In genomic region chr20:50504231-50504823, GRCh38 we compare ENCODE assay signal across 11 cellular contexts. TPM values are rescaled to one million over a fixed set of nuclear protein-coding genes. Genes with fewer than 3 reads are reported as not detected.
DNase-seq lines count a peak whose midpoint lies in the region; FAIRE-seq and TF ChIP-seq lines count a peak whose summit lies in the region.
"Had no signal": no experiment of that assay in that cellular context is flagged by ENCODE, and none has a peak within 500 bp of the region (broad histone marks: within the 10 kb centered on the region; RNA-seq: fewer than 3 reads in every experiment).

No MANE protein-coding gene starts in this region.

- no peaks in the 10 kb centered on the region for H4K20me1 ChIP-seq in fibroblast of lung (ENCODE audit: control insufficient read depth, extremely low read depth, insufficient read depth, low read length)

- H3K79me2 ChIP-seq in fibroblast of lung (ENCODE audit: control insufficient read depth, insufficient read depth, low read length), result no peaks in the 10 kb centered on the region

- TF ChIP-seq CTCF in D721Med (IDR thresholded peaks at IDR 0.05; ENCODE audit: insufficient read depth, missing control alignments) (peak; percentile 41), fibroblast of lung (conservative IDR thresholded peaks at IDR 0.05 in 1 of 2, IDR thresholded peaks at IDR 0.05 in 1 of 2; ENCODE audit: low read depth in 1 of 2, low read length in 2 of 2) (no peak), ovary (IDR thresholded peaks at IDR 0.05) (no peak)

- POLR2A ChIA-PET in activated CD4-positive, alpha-beta memory T cell treated with anti-CD3 and anti-CD28 coated beads, Interleukin-2, amount 10 ng/mL, durations not matched to agents 7 days and 5 days (lab: Charles Lee), result no interaction called here

- 64 to 66% (median 65%) methylated on average over 4 of the region's 4 CpGs for whole genome bisulfite sequencing in ovary, 3 donors

- no peaks in the 10 kb centered on the region for H3K36me3 Mint-ChIP-seq in activated CD4-positive, alpha-beta memory T cell treated with anti-CD3 and anti-CD28 coated beads, Interleukin-2, amount 10 ng/mL, durations not matched to agents 7 days and 5 days (ENCODE audit: low read depth)

- peak overlapping the region; percentile 34 for H3K27ac ChIP-seq in fibroblast of lung (ENCODE audit: insufficient read depth, low read length)
- H3K27ac ChIP-seq in ovary, result peak overlapping the region; percentile 17 to 23

- intact Hi-C loops in ovary (cut with DNase I), result loop anchor here in 1 of 4 donors (5.0 kb wide), 1 partner anchor 68 kb away; no protein-coding TSS in a partner anchor

- no peak for TF ChIP-seq POLR2A in ovary (IDR thresholded peaks at IDR 0.05)

- peak overlapping the region; percentile 52 for H2AFZ ChIP-seq in fibroblast of lung (ENCODE audit: low read length)

- CTCF ChIA-PET in activated CD4-positive, alpha-beta memory T cell treated with anti-CD3 and anti-CD28 coated beads, Interleukin-2, amount 10 ng/mL, durations not matched to agents 7 days and 5 days (lab: Charles Lee), result interaction anchor here (0.6 to 5.1 kb wide), 4 partner anchors 18 to 322 kb away, joined by 3 to 28 read pairs (median 6); no protein-coding TSS in a partner anchor

- H3K4me3 ChIP-seq in fibroblast of lung (replicated peaks in 1 of 4; ENCODE audit: control extremely low read depth in 1 of 4, insufficient read depth in 1 of 4, low read depth in 3 of 4, low read length in 4 of 4), result no peak overlapping the region
- no peak overlapping the region for H3K4me3 ChIP-seq in ovary

- H3K9ac ChIP-seq in fibroblast of lung (ENCODE audit: insufficient read depth, low read length), result no peak overlapping the region

- H3K27me3 Mint-ChIP-seq in activated CD4-positive, alpha-beta memory T cell treated with anti-CD3 and anti-CD28 coated beads, Interleukin-2, amount 10 ng/mL, durations not matched to agents 7 days and 5 days, result no peaks in the 10 kb centered on the region

- no peak for TF ChIP-seq EP300 in ovary (IDR thresholded peaks at IDR 0.05)

- H3K9me3 ChIP-seq in fibroblast of lung (ENCODE audit: control insufficient read depth, insufficient read depth, low read depth, low read length) (no peaks in the 10 kb centered on the region), ovary (no peaks in the 10 kb centered on the region)

- no peaks in the 10 kb centered on the region for H3K36me3 ChIP-seq in fibroblast of lung (ENCODE audit: control insufficient read depth, insufficient read depth, low read length)
- H3K36me3 ChIP-seq in ovary, result no peaks in the 10 kb centered on the region

- H3K27me3 ChIP-seq in fibroblast of lung (ENCODE audit: control insufficient read depth, insufficient read depth, low read length) (no peaks in the 10 kb centered on the region), ovary (no peaks in the 10 kb centered on the region)

- DNase-seq in D721Med (ENCODE audit: insufficient read length, low spot score) (no peak), OCI-M1 (lab: John Stamatoyannopoulos, UW) (peak; percentile 82), fibroblast of lung (ENCODE audit: low read depth in 2 of 2) (peak in 1 of 2 donors; percentile 57), ovary (no peak), MV-4-11 (lab: John Stamatoyannopoulos, UW) (no peak), NCI-H1092 treated with DMSO at 0.1 percent for 48 hours (lab: John Stamatoyannopoulos, UW) (no peak)
- DNase-seq in activated CD4-positive, alpha-beta memory T cell treated with anti-CD3 and anti-CD28 coated beads, Interleukin-2, amount 10 ng/mL, durations not matched to agents 7 days and 5 days, result no peak
- no peak for DNase-seq in stimulated activated CD8-positive, alpha-beta memory T cell treated with anti-CD3 and anti-CD28 coated beads, Interleukin-4, amount 100 ng/mL, for 48 hours
- DNase-seq: activated effector memory CD4-positive, alpha-beta T cell treated with anti-CD3 and anti-CD28 coated beads, Interleukin-2, amount 50 U/mL, for 16 hours; NCI-H510A had no signal

- no peak overlapping the region for H3K27ac Mint-ChIP-seq in activated CD4-positive, alpha-beta memory T cell treated with anti-CD3 and anti-CD28 coated beads, Interleukin-2, amount 10 ng/mL, durations not matched to agents 7 days and 5 days

- H3K4me1 ChIP-seq in fibroblast of lung (ENCODE audit: control insufficient read depth, extremely low read depth, insufficient read depth, low read length), result peaks cover 8% of the 10 kb centered on the region
- peaks cover 8% of the 10 kb centered on the region for H3K4me1 ChIP-seq in ovary (ENCODE audit: insufficient read depth)

- H3K4me2 ChIP-seq in fibroblast of lung (ENCODE audit: extremely low read depth, insufficient read depth, low read length), result no peak overlapping the region

- H3K9me3 Mint-ChIP-seq in activated CD4-positive, alpha-beta memory T cell treated with anti-CD3 and anti-CD28 coated beads, Interleukin-2, amount 10 ng/mL, durations not matched to agents 7 days and 5 days, result peaks cover 2% of the 10 kb centered on the region

- FAIRE-seq in D721Med (lab: Jason Lieb, UNC), result no peak
- FAIRE-seq: islet of Langerhans had no signal

- H3K4me3 Mint-ChIP-seq in activated CD4-positive, alpha-beta memory T cell treated with anti-CD3 and anti-CD28 coated beads, Interleukin-2, amount 10 ng/mL, durations not matched to agents 7 days and 5 days, result no peak overlapping the region

- peaks cover 14% of the 10 kb centered on the region for H3K4me1 Mint-ChIP-seq in activated CD4-positive, alpha-beta memory T cell treated with anti-CD3 and anti-CD28 coated beads, Interleukin-2, amount 10 ng/mL, durations not matched to agents 7 days and 5 days

RNA-seq across cellular contexts. Expression of gene PTPN1, which starts 5.9 kb away (rescaled TPM):
- total RNA-seq in fibroblast of lung (12.8 and 20.0 TPM in 2 replicates), ovary (10 to 100 TPM; 17.6 to 31.1 (median 26.6) TPM)
- polyA plus RNA-seq in fibroblast of lung (28.5 and 28.7 TPM in 2 replicates), ovary (10 to 100 TPM; 24.6 to 36.7 TPM)
- 27.4 and 27.5 TPM in 2 replicates for polyA plus RNA-seq in fibroblast of lung (2012)
- polyA minus RNA-seq in fibroblast of lung (ENCODE audit: low replicate concordance), result 37.8 and 39.8 TPM in 2 replicates
- total RNA-seq in activated CD4-positive, alpha-beta memory T cell treated with anti-CD3 and anti-CD28 coated beads, Interleukin-2, amount 10 ng/mL, durations not matched to agents 7 days and 5 days, result 10 to 100 TPM; 79.6 to 80.5 TPM
